In the genomic region with DNA sequence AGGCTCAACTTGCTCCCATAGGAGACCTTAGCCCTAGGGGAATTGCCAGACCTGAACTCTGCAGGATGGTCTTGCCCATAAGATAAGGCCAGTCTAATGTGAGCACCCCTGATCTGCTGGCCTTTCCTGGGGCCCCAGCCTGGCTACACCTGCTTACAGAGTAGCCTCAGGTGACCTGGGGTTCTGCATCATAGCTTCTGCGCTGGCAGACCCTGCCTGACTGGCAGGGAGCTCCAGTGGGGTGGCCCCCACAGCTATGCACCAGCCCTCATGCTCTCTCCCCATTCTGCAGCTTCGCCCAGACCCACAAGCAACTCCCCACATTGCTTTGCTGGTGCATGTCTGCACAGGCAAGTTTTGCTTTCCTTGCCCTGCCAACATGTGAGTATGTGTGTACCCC, we compare ENCODE assay signal across 1 cellular context.
A peak's percentile ranks its signal among the peaks of the same experiment; 100 is the strongest.
TF ChIP-seq lines count a peak whose summit lies in the region.

No MANE protein-coding gene starts in this region.

TF ChIP-seq in HepG2, 621 proteins besides CTCF, POLR2A, EP300 and RAD21:
- TF ChIP-seq MEIS2 (CRISPR knock-in tag; IDR thresholded peaks at IDR 0.05) (0 out of 2 replicates have a peak, but pooled peaks have one; percentile 22), ZNF616 (CRISPR knock-in tag; IDR thresholded peaks at IDR 0.05; ENCODE audit: low read depth) (no peak), XBP1 (CRISPR knock-in tag; IDR thresholded peaks at IDR 0.05) (no peak), ZNF607 (CRISPR knock-in tag; IDR thresholded peaks at IDR 0.05; ENCODE audit: borderline replicate concordance) (no peak), ZNF737 (CRISPR knock-in tag; IDR thresholded peaks at IDR 0.05; ENCODE audit: borderline replicate concordance) (0 out of 2 replicates have a peak, but pooled peaks have one; percentile 2)
- TF ChIP-seq, protein P1, sequence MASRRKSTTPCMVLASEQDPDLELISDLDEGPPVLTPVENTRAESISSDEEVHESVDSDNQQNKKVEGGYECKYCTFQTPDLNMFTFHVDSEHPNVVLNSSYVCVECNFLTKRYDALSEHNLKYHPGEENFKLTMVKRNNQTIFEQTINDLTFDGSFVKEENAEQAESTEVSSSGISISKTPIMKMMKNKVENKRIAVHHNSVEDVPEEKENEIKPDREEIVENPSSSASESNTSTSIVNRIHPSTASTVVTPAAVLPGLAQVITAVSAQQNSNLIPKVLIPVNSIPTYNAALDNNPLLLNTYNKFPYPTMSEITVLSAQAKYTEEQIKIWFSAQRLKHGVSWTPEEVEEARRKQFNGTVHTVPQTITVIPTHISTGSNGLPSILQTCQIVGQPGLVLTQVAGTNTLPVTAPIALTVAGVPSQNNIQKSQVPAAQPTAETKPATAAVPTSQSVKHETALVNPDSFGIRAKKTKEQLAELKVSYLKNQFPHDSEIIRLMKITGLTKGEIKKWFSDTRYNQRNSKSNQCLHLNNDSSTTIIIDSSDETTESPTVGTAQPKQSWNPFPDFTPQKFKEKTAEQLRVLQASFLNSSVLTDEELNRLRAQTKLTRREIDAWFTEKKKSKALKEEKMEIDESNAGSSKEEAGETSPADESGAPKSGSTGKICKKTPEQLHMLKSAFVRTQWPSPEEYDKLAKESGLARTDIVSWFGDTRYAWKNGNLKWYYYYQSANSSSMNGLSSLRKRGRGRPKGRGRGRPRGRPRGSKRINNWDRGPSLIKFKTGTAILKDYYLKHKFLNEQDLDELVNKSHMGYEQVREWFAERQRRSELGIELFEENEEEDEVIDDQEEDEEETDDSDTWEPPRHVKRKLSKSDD (CRISPR knock-in tag; IDR thresholded peaks at IDR 0.05; ENCODE audit: low read depth), result no peak
- TF ChIP-seq, protein P2, sequence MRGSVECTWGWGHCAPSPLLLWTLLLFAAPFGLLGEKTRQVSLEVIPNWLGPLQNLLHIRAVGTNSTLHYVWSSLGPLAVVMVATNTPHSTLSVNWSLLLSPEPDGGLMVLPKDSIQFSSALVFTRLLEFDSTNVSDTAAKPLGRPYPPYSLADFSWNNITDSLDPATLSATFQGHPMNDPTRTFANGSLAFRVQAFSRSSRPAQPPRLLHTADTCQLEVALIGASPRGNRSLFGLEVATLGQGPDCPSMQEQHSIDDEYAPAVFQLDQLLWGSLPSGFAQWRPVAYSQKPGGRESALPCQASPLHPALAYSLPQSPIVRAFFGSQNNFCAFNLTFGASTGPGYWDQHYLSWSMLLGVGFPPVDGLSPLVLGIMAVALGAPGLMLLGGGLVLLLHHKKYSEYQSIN (CRISPR knock-in tag; IDR thresholded peaks at IDR 0.05; ENCODE audit: borderline replicate concordance), result 0 out of 2 replicates have a peak, but pooled peaks have one; percentile 5
